Comparison of ENCODE assay signal across 1 cellular context in genomic region chr17:43917016-43917347, GRCh38.
TF ChIP-seq lines count a peak whose summit lies in the region.

No MANE protein-coding gene starts in this region.

TF ChIP-seq in H1, 55 proteins besides CTCF, POLR2A, EP300 and RAD21:
- TF ChIP-seq HDAC6 (IDR thresholded peaks at IDR 0.05; ENCODE audit: low read depth, low read length), result no peak
- TF ChIP-seq USF2 (IDR thresholded peaks at IDR 0.05; ENCODE audit: low read length), result no peak
- TF ChIP-seq PHF8 (conservative IDR thresholded peaks at IDR 0.05; ENCODE audit: low read depth, low read length), result no peak
